1 cellular context compared by ENCODE assay signal in genomic region chr2:127763776-127764175, GRCh38.
TF ChIP-seq lines count a peak whose summit lies in the region.

No MANE protein-coding gene starts in this region.

TF ChIP-seq in IMR-90, 13 proteins besides CTCF, POLR2A, EP300 and RAD21:
- TF ChIP-seq NFE2L2 (IDR thresholded peaks at IDR 0.05; ENCODE audit: low read depth, low read length) (no peak), FOS (IDR thresholded peaks at IDR 0.05; ENCODE audit: low read depth, low read length) (0 out of 2 replicates have a peak, but pooled peaks have one; percentile 12), CEBPB (IDR thresholded peaks at IDR 0.05; ENCODE audit: low read depth, low read length) (peak; percentile 57)
